In the genomic region with DNA sequence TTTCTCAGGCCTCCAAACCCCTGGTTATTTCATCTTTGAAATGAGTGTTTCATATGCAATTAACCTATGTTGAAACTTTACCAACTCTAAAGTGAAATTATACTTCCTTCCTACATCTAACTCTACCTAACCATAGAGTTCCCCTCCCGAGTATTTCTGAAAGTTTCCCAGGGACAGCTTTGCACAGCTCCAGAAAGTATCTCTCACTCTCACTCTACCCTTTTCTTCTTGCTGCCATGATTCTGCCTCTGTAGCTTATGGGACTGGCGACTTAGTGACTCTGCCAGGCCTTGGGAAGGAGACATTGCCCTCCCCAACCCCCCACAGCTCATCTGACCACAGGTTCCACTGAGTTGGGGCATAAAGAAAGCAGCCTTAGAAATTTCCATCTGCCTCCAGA, we compare ENCODE assay signal across 10 cellular contexts.
DNase-seq lines count a peak whose midpoint lies in the region; ATAC-seq, FAIRE-seq and TF ChIP-seq lines count a peak whose summit lies in the region.
"Had no signal": no experiment of that assay in that cellular context is flagged by ENCODE, and none has a peak within 500 bp of the region (broad histone marks: within the 10 kb centered on the region; RNA-seq: fewer than 3 reads in every experiment).

No MANE protein-coding gene starts in this region.

- H3K4me1 ChIP-seq in breast epithelium: peaks cover 0 to 24% of the 10 kb centered on the region in 2 donors
- H3K4me1 ChIP-seq in mammary epithelial cell (ENCODE audit: insufficient read depth, low read length): peaks cover 12% of the 10 kb centered on the region
- peaks cover 60% of the 10 kb centered on the region for H3K4me1 ChIP-seq in KMS-11 (ENCODE audit: low read depth, poor library complexity, severe bottlenecking)
- peaks cover 65% of the 10 kb centered on the region for H3K4me1 ChIP-seq in GM12878 (ENCODE audit: control insufficient read depth, insufficient read depth, low read length)
- H3K4me1 ChIP-seq in upper lobe of left lung: peaks cover 39 to 44% (median 41%) of the 10 kb centered on the region in 4 donors
- peaks cover 16 to 37% of the 10 kb centered on the region in 2 donors for H3K4me1 ChIP-seq in thyroid gland

- RAD21 ChIA-PET in GM12878 (lab: Charles Lee; ENCODE audit: unreplicated experiment): interaction anchor here (0.6 to 10.2 kb wide), 13 partner anchors 10 to 311 kb away, joined by 3 to 114 read pairs (median 10); no protein-coding TSS in a partner anchor

- intact Hi-C loops in breast epithelium (cut with DNase I; ENCODE audit: low total_unique reads) (no loop called here), mammary epithelial cell (cut with micrococcal nuclease) (no loop called here), GM12878 (cut with micrococcal nuclease; ENCODE audit: unreplicated experiment) (loop anchor here (2.0 to 10.0 kb wide), 4 partner anchors 103 to 389 kb away; no protein-coding TSS in a partner anchor), thyroid gland (cut with DNase I) (no loop called here)

- TF ChIP-seq POLR2A in breast epithelium (IDR thresholded peaks at IDR 0.05): no peak
- peak; percentile 12; the same call in 1 of the 2 replicates for TF ChIP-seq POLR2A in GM12878 (IDR thresholded peaks at IDR 0.05; ENCODE audit: low read depth, low read length)
- no peak for TF ChIP-seq POLR2A in upper lobe of left lung (IDR thresholded peaks at IDR 0.05)
- no peak for TF ChIP-seq POLR2A in thyroid gland (IDR thresholded peaks at IDR 0.05)

- H2AFZ ChIP-seq in mammary epithelial cell (ENCODE audit: low read depth, low read length) (no peak overlapping the region), KMS-11 (ENCODE audit: low read depth) (no peak overlapping the region), GM12878 (ENCODE audit: control insufficient read depth, low read depth, low read length) (peak overlapping the region; percentile 18; the same call in 1 of the 2 replicates)

- in situ Hi-C loops in mammary epithelial cell (cut with MboI; ENCODE audit: low sequenced_read_pairs in 2 of 2) (no loop called here), GM12878 (cut with MboI) (no loop called here)

- H3K27me3 ChIP-seq in breast epithelium (no peaks in the 10 kb centered on the region), mammary epithelial cell (ENCODE audit: insufficient read depth, low read length) (no peaks in the 10 kb centered on the region), KMS-11 (ENCODE audit: insufficient read depth, low read depth) (no peaks in the 10 kb centered on the region), GM12878 (replicated peaks in 1 of 2; ENCODE audit: control insufficient read depth in 2 of 2, insufficient read depth in 2 of 2, low read length in 1 of 2) (no peaks in the 10 kb centered on the region), upper lobe of left lung (no peaks in the 10 kb centered on the region), thyroid gland (no peaks in the 10 kb centered on the region)

- H3K9me3 ChIP-seq in breast epithelium (no peaks in the 10 kb centered on the region), mammary epithelial cell (replicated peaks; ENCODE audit: insufficient read depth, low read length) (no peaks in the 10 kb centered on the region), GM12878 (replicated peaks; ENCODE audit: control insufficient read depth, insufficient read depth, low read length) (no peaks in the 10 kb centered on the region), upper lobe of left lung (no peaks in the 10 kb centered on the region), thyroid gland (no peaks in the 10 kb centered on the region)

- H3K4me3 ChIP-seq in breast epithelium (no peak overlapping the region), mammary epithelial cell (replicated peaks in 1 of 3; ENCODE audit: insufficient read depth in 1 of 3, low read depth in 2 of 3, low read length in 3 of 3) (no peak overlapping the region), KMS-11 (IDR thresholded peaks at IDR 0.05; ENCODE audit: insufficient read depth, low read depth, low read length) (no peak overlapping the region), GM12878 (0 out of 2 replicates have a peak overlapping the region, but pooled peaks have one; percentile 11), upper lobe of left lung (no peak overlapping the region), thyroid gland (replicated peaks in 1 of 3) (no peak overlapping the region)

- no peaks in the 10 kb centered on the region for H3K79me2 ChIP-seq in mammary epithelial cell (ENCODE audit: insufficient read depth, low read length)
- no peaks in the 10 kb centered on the region for H3K79me2 ChIP-seq in KMS-11 (ENCODE audit: insufficient read depth, low read depth)
- peaks cover 28% of the 10 kb centered on the region for H3K79me2 ChIP-seq in GM12878 (ENCODE audit: control insufficient read depth, insufficient read depth, low read length)

- H3K36me3 ChIP-seq in breast epithelium (no peaks in the 10 kb centered on the region), mammary epithelial cell (ENCODE audit: insufficient read depth, low read length) (no peaks in the 10 kb centered on the region), KMS-11 (ENCODE audit: insufficient read depth) (no peaks in the 10 kb centered on the region), GM12878 (ENCODE audit: control insufficient read depth in 2 of 2, insufficient read depth in 2 of 2, low read length in 1 of 2) (no peaks in the 10 kb centered on the region), upper lobe of left lung (no peaks in the 10 kb centered on the region), thyroid gland (no peaks in the 10 kb centered on the region)

- H3K9ac ChIP-seq in mammary epithelial cell (ENCODE audit: insufficient read depth, low read length): no peak overlapping the region
- H3K9ac ChIP-seq in KMS-11: no peak overlapping the region
- peak overlapping the region; percentile 57 for H3K9ac ChIP-seq in GM12878 (ENCODE audit: control insufficient read depth, insufficient read depth, low read length)

- FAIRE-seq in GM12878 (lab: Jason Lieb, UNC): no peak
- FAIRE-seq: TTC549 had no signal

- WGBS in mammary epithelial cell (ENCODE audit: low coverage, missing lambda C conversion rate): 73% methylated on average over 2 of the region's 2 CpGs
- 0% methylated on average over 2 of the region's 2 CpGs for WGBS in GM12878 (ENCODE audit: insufficient coverage, insufficient replicate concordance, low lambda C conversion rate, missing lambda C conversion rate)
- 68 to 70% methylated on average over 2 of the region's 2 CpGs for WGBS in upper lobe of left lung, 2 donors
- WGBS in thyroid gland, 2 donors: 88 to 93% methylated on average over 2 of the region's 2 CpGs

- SMC1A ChIA-PET in GM12878 (lab: Charles Lee; ENCODE audit: uncharacterized antibody, unreplicated experiment): interaction anchor here (0.7 to 26.8 kb wide), 19 partner anchors 8 to 385 kb away, joined by 3 to 467 read pairs (median 5); no protein-coding TSS in a partner anchor

- TF ChIP-seq CTCF in breast epithelium (IDR thresholded peaks at IDR 0.05): no peak
- TF ChIP-seq CTCF in mammary epithelial cell (conservative IDR thresholded peaks at IDR 0.05 in 1 of 2, IDR thresholded peaks at IDR 0.05 in 1 of 2; ENCODE audit: extremely low read depth in 1 of 2, insufficient read depth in 1 of 2, low read depth in 1 of 2, low read length in 2 of 2): no peak
- TF ChIP-seq CTCF in KMS-11 (conservative IDR thresholded peaks at IDR 0.05; ENCODE audit: low read depth, low read length): no peak
- TF ChIP-seq CTCF in GM12878 (IDR thresholded peaks at IDR 0.05 in 2 of 3, conservative IDR thresholded peaks at IDR 0.05 in 1 of 3; ENCODE audit: control insufficient read depth in 2 of 3, extremely low read depth in 1 of 3, insufficient read depth in 1 of 3, low read depth in 3 of 3, low read length in 3 of 3): no peak
- no peak for TF ChIP-seq CTCF in upper lobe of left lung (IDR thresholded peaks at IDR 0.05)
- no peak for TF ChIP-seq CTCF in thyroid gland (IDR thresholded peaks at IDR 0.05)

- H4K20me1 ChIP-seq in mammary epithelial cell (ENCODE audit: insufficient read depth, low read length) (no peaks in the 10 kb centered on the region), KMS-11 (ENCODE audit: insufficient read depth) (no peaks in the 10 kb centered on the region), GM12878 (ENCODE audit: control insufficient read depth, insufficient read depth) (no peaks in the 10 kb centered on the region)

- CTCF ChIA-PET in mammary epithelial cell (lab: Charles Lee; ENCODE audit: low non-redundant PET) (no interaction called here), GM12878 (lab: Yijun Ruan, JAX) (interaction anchor here (0.6 to 4.7 kb wide), 8 partner anchors 15 to 310 kb away, joined by 3 to 25 read pairs (median 4); no protein-coding TSS in a partner anchor)

- H3K4me2 ChIP-seq in mammary epithelial cell (ENCODE audit: insufficient read depth, low read depth, low read length): no peak overlapping the region
- H3K4me2 ChIP-seq in KMS-11: peak overlapping the region; percentile 89
- H3K4me2 ChIP-seq in GM12878 (ENCODE audit: control insufficient read depth, insufficient read depth): peak overlapping the region; percentile 73

- TF ChIP-seq RAD21 in GM12878 (IDR thresholded peaks at IDR 0.05; ENCODE audit: insufficient read depth, low read depth, low read length): no peak

- DNase-seq in breast epithelium (ENCODE audit: low spot score in 2 of 2) (no peak), mammary epithelial cell (no peak), GM12878 (ENCODE audit: low read depth, low spot score) (peak; percentile 91), upper lobe of left lung (no peak), kidney glomerular epithelial cell (lab: John Stamatoyannopoulos, UW) (no peak), NCI-H1694 treated with DMSO at 0.1 percent for 48 hours (lab: John Stamatoyannopoulos, UW) (no peak), thyroid gland (no peak)
- DNase-seq: stimulated activated CD4-positive, alpha-beta T cell treated with anti-CD3 and anti-CD28 coated beads, Interleukin-1b, Interleukin-23, amount 100 ng/mL, for 48 hours had no signal

- H3K27ac ChIP-seq in breast epithelium (peak overlapping the region; percentile 74 to 93), mammary epithelial cell (ENCODE audit: insufficient read depth, low read depth, low read length) (no peak overlapping the region), KMS-11 (no peak overlapping the region; the same call in 1 of the 2 replicates), GM12878 (ENCODE audit: control insufficient read depth, insufficient read depth) (peak overlapping the region; percentile 99), upper lobe of left lung (peak overlapping the region; percentile 48 to 80 (median 76)), thyroid gland (no peak overlapping the region)

- BruUV-seq in mammary epithelial cell (replicated peaks; lab: Mats Ljungman, UMichigan): no TSS peak
- BruUV-seq in GM12878 (replicated peaks; lab: Mats Ljungman, UMichigan): no TSS peak

- ATAC-seq in GM12878 (peak; percentile 31), upper lobe of left lung (ENCODE audit: low FRiP score in 2 of 2) (no peak)

- dilution Hi-C loops in mammary epithelial cell (cut with HindIII; ENCODE audit: low sequenced_read_pairs): no loop called here

- TF ChIP-seq EP300 in GM12878 (IDR thresholded peaks at IDR 0.05; ENCODE audit: borderline replicate concordance in 1 of 2, control insufficient read depth in 1 of 2, low read depth in 2 of 2, low read length in 2 of 2) (0 out of 4 replicates have a peak, but pooled peaks of 1 of the 2 experiments have one; percentile 8), upper lobe of left lung (IDR thresholded peaks at IDR 0.05) (no peak)

- POLR2A ChIA-PET in GM12878 (lab: Charles Lee): interaction anchor here (0.6 to 4.6 kb wide), 9 partner anchors 9 to 157 kb away, joined by 3 to 25 read pairs (median 6); partner anchors contain the start of gene B3GNT2

Comparison
In these comparisons a context has a peak if more than half of its experiments do, and no peak if none do; other contexts are left out.
1. H3K27ac ChIP-seq: peak in breast epithelium (2 of 2), GM12878 (single experiment) and upper lobe of left lung (4 of 4); none in mammary epithelial cell (single experiment), KMS-11 (single experiment) and thyroid gland (0 of 3).